1 cellular context compared by ENCODE assay signal in the genomic region with DNA sequence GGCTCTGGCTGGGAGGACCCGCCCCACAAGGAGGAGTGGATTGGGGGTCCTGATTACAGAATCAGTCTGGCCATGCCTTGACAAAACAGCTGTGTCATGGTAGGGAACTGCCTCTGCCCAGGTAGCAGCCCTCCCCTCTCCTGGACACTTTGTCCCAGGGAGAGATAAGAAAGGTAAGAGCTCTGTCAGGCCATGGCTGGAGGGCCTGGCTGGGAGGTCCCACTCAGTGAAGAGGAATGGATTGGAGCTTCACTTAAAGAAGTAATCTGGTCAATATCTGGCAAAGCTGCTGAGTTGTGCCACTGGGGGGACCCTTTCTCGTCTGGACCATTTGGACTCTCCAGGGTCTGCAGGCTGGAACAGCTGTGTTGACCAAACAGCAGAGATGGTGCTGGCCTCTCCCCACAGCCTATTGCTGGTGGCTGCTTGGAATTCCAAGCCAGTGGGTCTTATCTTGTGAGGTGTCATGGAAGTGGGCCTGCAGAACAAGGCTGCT.
TF ChIP-seq lines count a peak whose summit lies in the region.

No MANE protein-coding gene starts in this region.

TF ChIP-seq in H1, 55 proteins besides CTCF, POLR2A, EP300 and RAD21:
- TF ChIP-seq ZNF274 (IDR thresholded peaks at IDR 0.05; ENCODE audit: borderline replicate concordance, extremely low read depth, low read length) (no peak), CHD1 (IDR thresholded peaks at IDR 0.05; ENCODE audit: low read depth, low read length) (no peak), RNF2 (IDR thresholded peaks at IDR 0.05; ENCODE audit: borderline replicate concordance, low read depth, low read length, missing control alignments, poor library complexity, severe bottlenecking) (no peak), POU5F1 (IDR thresholded peaks at IDR 0.05; ENCODE audit: low read depth, low read length) (no peak), CHD2 (IDR thresholded peaks at IDR 0.05; ENCODE audit: low read length) (no peak), BRCA1 (IDR thresholded peaks at IDR 0.05; ENCODE audit: low read depth, low read length) (no peak), GTF2F1 (IDR thresholded peaks at IDR 0.05; ENCODE audit: borderline replicate concordance, low read depth, low read length) (no peak), BACH1 (IDR thresholded peaks at IDR 0.05; ENCODE audit: low read length) (no peak), PHF8 (conservative IDR thresholded peaks at IDR 0.05; ENCODE audit: low read depth, low read length) (no peak)
